Comparison of ENCODE assay signal across 17 cellular contexts in the genomic region with DNA sequence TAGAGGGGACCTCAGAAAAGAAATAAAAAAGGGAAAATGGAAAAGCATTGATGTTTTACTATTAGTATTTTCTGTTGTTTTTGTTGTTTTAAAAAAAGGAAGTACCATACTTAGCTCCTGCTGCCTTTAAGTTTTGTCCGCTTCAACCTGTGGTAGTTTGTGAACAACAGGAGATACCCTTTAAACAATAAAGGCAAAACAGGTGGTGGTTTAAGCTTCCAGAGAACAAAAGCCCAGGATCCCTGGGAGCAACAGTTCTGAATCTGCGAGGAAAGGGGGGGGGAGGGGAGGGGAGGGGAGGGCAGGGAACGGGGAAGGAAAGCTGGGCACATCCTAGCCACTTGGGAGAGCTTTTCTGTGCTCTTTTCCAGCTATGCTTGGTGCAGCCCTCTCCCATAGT. TPM values are rescaled to one million over a fixed set of nuclear protein-coding genes. Genes with fewer than 3 reads are reported as not detected.
DNase-seq lines count a peak whose midpoint lies in the region; ATAC-seq and TF ChIP-seq lines count a peak whose summit lies in the region.
"Had no signal": no experiment of that assay in that cellular context is flagged by ENCODE, and none has a peak within 500 bp of the region (broad histone marks: within the 10 kb centered on the region; RNA-seq: fewer than 3 reads in every experiment).

No MANE protein-coding gene starts in this region.

- no peaks in the 10 kb centered on the region for H3K9me2 ChIP-seq in GM23338 (ENCODE audit: insufficient read depth)

- H3K9me3 ChIP-seq in iPS-15b (ENCODE audit: control insufficient read depth, insufficient read depth, low read length) = no peaks in the 10 kb centered on the region
- no peaks in the 10 kb centered on the region for H3K9me3 ChIP-seq in HAP-1

- in situ Hi-C loops in HAP-1 (cut with MboI; ENCODE audit: low sequenced_read_pairs) = loop anchor here (25.0 kb wide), 1 partner anchor 99 kb away; no protein-coding TSS in a partner anchor

- H3K4me1 Mint-ChIP-seq in GM23338 = peaks cover 35% of the 10 kb centered on the region
- H3K4me1 Mint-ChIP-seq in activated T-cell treated with anti-CD3 and anti-CD28 coated beads, Interleukin-2, amount 50 U/mL, for 24 hours (ENCODE audit: low read depth) = peaks cover 36% of the 10 kb centered on the region

- peak overlapping the region; percentile 90 for H3K4me3 Mint-ChIP-seq in GM23338
- no peak overlapping the region for H3K4me3 Mint-ChIP-seq in activated T-cell treated with anti-CD3 and anti-CD28 coated beads, Interleukin-2, amount 50 U/mL, for 24 hours

- H3K27me3 Mint-ChIP-seq in GM23338 (ENCODE audit: insufficient read depth, low read depth, poor library complexity) = peaks cover 4% of the 10 kb centered on the region
- no peaks in the 10 kb centered on the region for H3K27me3 Mint-ChIP-seq in activated T-cell treated with anti-CD3 and anti-CD28 coated beads, Interleukin-2, amount 50 U/mL, for 24 hours
- H3K27me3 Mint-ChIP-seq: activated CD4-positive, alpha-beta T cell treated with anti-CD3 and anti-CD28 coated beads for 36 hours; type B pancreatic cell had no signal

- H3K9me3 Mint-ChIP-seq in GM23338 = peaks cover 3% of the 10 kb centered on the region; the same call in 1 of the 3 replicates
- H3K9me3 Mint-ChIP-seq in activated T-cell treated with anti-CD3 and anti-CD28 coated beads, Interleukin-2, amount 50 U/mL, for 24 hours = no peaks in the 10 kb centered on the region
- H3K9me3 Mint-ChIP-seq: type B pancreatic cell had no signal

- no peak for TF ChIP-seq CTCF in GM23338 (conservative IDR thresholded peaks at IDR 0.05; ENCODE audit: low read depth in 2 of 2)

- peak overlapping the region; percentile 97 for H3K27ac Mint-ChIP-seq in GM23338
- no peak overlapping the region for H3K27ac Mint-ChIP-seq in activated T-cell treated with anti-CD3 and anti-CD28 coated beads, Interleukin-2, amount 50 U/mL, for 24 hours

- peak overlapping the region; percentile 99 for H3K27ac ChIP-seq in GM23338 (ENCODE audit: low read depth)

- ATAC-seq in GM23338 = peak; percentile 49
- ATAC-seq in HG02852 (IDR thresholded peaks at IDR 0.05; ENCODE audit: unreplicated experiment) = no peak

- peak overlapping the region; percentile 83 for H3K4me2 ChIP-seq in GM23338

- H3K4me1 ChIP-seq in GM23338 (ENCODE audit: insufficient read depth) (peaks cover 25% of the 10 kb centered on the region), iPS-15b (ENCODE audit: control insufficient read depth, insufficient read depth, low read length) (peaks cover 16% of the 10 kb centered on the region), HAP-1 (peaks cover 16% of the 10 kb centered on the region)

- H3F3A ChIP-seq in GM23338 (replicated peaks; ENCODE audit: low read depth) = peaks cover 6% of the 10 kb centered on the region; the same call in 1 of the 2 replicates

- H3K79me2 ChIP-seq in GM23338 (replicated peaks; ENCODE audit: insufficient read depth) = peaks cover 41% of the 10 kb centered on the region

- H3K36me3 ChIP-seq in GM23338 (ENCODE audit: insufficient read depth) (peaks cover 19% of the 10 kb centered on the region), iPS-15b (ENCODE audit: control insufficient read depth, insufficient read depth, low read length) (peaks cover 4% of the 10 kb centered on the region), HAP-1 (replicated peaks) (peaks cover 8% of the 10 kb centered on the region)

- H3K36me3 Mint-ChIP-seq in GM23338 (ENCODE audit: low read depth) = peaks cover 22% of the 10 kb centered on the region
- peaks cover 24% of the 10 kb centered on the region for H3K36me3 Mint-ChIP-seq in activated T-cell treated with anti-CD3 and anti-CD28 coated beads, Interleukin-2, amount 50 U/mL, for 24 hours (ENCODE audit: low read depth)

- H3K4me3 ChIP-seq in GM23338 (peak overlapping the region; percentile 91), iPS-15b (ENCODE audit: low read depth, low read length) (peak overlapping the region; percentile 89), HAP-1 (no peak overlapping the region)

- DNase-seq in COR-L47 (lab: John Stamatoyannopoulos, UW) (peak; percentile 40), GM23338 (ENCODE audit: low spot score) (peak; percentile 88), NCI-H748 (lab: John Stamatoyannopoulos, UW; ENCODE audit: unreplicated experiment) (peak; percentile 58), HAP-1 (ENCODE audit: low spot score in 2 of 2) (no peak), NK-92 (lab: John Stamatoyannopoulos, UW; ENCODE audit: unreplicated experiment) (no peak)
- no peak for DNase-seq in activated T-cell treated with anti-CD3 and anti-CD28 coated beads, Interleukin-2, amount 50 U/mL, for 24 hours
- DNase-seq: activated naive CD4-positive, alpha-beta T cell; DMS53; immature natural killer cell; mammary epithelial cell; NCI-H1930; Right ventricle myocardium superior; stimulated activated naive CD4-positive, alpha-beta T cell treated with Interleukin-2 at 50 U/mL for 16 hours had no signal

- peaks cover 19% of the 10 kb centered on the region for H4K20me1 ChIP-seq in GM23338 (replicated peaks; ENCODE audit: insufficient read depth)

- no peak overlapping the region for H2AFZ ChIP-seq in GM23338

- peak overlapping the region; percentile 56 for H3K9ac ChIP-seq in iPS-15b (ENCODE audit: low read depth, low read length)

- H3K27me3 ChIP-seq in GM23338 (ENCODE audit: insufficient read depth) = no peaks in the 10 kb centered on the region
- H3K27me3 ChIP-seq in iPS-15b (ENCODE audit: control insufficient read depth, insufficient read depth, low read length) = no peaks in the 10 kb centered on the region
- H3K27me3 ChIP-seq in HAP-1 (ENCODE audit: low read depth) = no peaks in the 10 kb centered on the region

TF ChIP-seq in GM23338, 12 proteins besides CTCF, POLR2A, EP300 and RAD21:
- TF ChIP-seq POLR2AphosphoS5 (IDR thresholded peaks at IDR 0.05; ENCODE audit: low read depth) (no peak; the same call in 1 of the 2 replicates), CREB1 (CRISPR knock-in tag; IDR thresholded peaks at IDR 0.05; ENCODE audit: low read depth) (no peak), EZH2 (IDR thresholded peaks at IDR 0.05; ENCODE audit: low read depth, unreplicated experiment) (no peak), JUNB (IDR thresholded peaks at IDR 0.05; ENCODE audit: unreplicated experiment) (no peak), NANOG (IDR thresholded peaks at IDR 0.05; ENCODE audit: borderline replicate concordance) (peak; percentile 61)

RNA-seq across cellular contexts. Expression of gene PSIP1, which starts 2.1 kb away (rescaled TPM):
- total RNA-seq in GM23338 (2014; rRNA removed; shearing (Covaris generic)) = 332 and 351 TPM in 2 replicates
- 839 and 989 TPM in 2 replicates for polyA plus RNA-seq in GM23338 (2016; fragmentation: Nextera tagmentation; extraction: Ambion mirVana)

RNA-seq across cellular contexts. Expression of gene CCDC171, which starts 40.0 kb away (rescaled TPM):
- 3.5 and 4.4 TPM in 2 replicates for total RNA-seq in GM23338 (2014; rRNA removed; shearing (Covaris generic))
- 3.5 and 5.1 TPM in 2 replicates for polyA plus RNA-seq in GM23338 (2016; fragmentation: Nextera tagmentation; extraction: Ambion mirVana)

Comparison
In these comparisons a context has a peak if more than half of its experiments do, and no peak if none do; other contexts are left out.
1. DNase-seq: peak in COR-L47 (single experiment), GM23338 (single experiment) and NCI-H748 (single experiment); none in HAP-1 (0 of 2), NK-92 (single experiment) and activated T-cell treated with anti-CD3 and anti-CD28 coated beads, Interleukin-2, amount 50 U/mL, for 24 hours (single experiment).